ENCODE assay signal across 12 cellular contexts in the genomic region with DNA sequence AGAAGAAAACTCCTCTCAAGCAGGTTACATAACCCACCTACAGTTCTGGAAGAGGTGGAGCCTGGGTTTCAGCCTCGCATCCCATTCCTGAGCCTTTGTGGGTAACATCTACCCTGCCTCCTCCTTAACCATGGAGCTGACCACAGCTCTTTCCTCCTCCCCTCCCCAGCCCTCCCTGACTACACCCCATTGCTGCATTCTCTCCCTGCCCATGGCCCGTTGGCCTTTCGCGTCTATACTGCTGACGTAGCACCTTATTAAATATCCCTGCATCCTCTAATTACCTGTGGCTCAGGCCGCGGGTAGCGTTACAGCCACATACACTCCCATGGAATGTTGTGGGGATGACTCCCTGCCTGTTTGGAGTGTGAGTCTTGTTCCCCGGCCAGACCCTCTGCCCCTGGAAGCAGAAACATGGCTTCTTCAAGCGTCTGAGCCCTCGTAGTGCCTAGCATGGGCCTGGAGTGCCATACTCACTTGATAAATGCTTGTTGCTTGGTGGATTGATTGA.
DNase-seq lines count a peak whose midpoint lies in the region; ATAC-seq and TF ChIP-seq lines count a peak whose summit lies in the region.
"Had no signal": no experiment of that assay in that cellular context is flagged by ENCODE, and none has a peak within 500 bp of the region (broad histone marks: within the 10 kb centered on the region; RNA-seq: fewer than 3 reads in every experiment).

No MANE protein-coding gene starts in this region.

- no TSS peak for BruUV-seq in MCF 10A (replicated peaks; lab: Mats Ljungman, UMichigan)

- H3K4me3 Mint-ChIP-seq in MCF 10A (ENCODE audit: unreplicated experiment) (no peak overlapping the region), mesothelial cell of epicardium (no peak overlapping the region)
- H3K4me3 Mint-ChIP-seq: natural killer cell; T-helper 1 cell treated with Interleukin-12 subunit alpha and Interleukin-12 subunit beta and Interleukin-4 antibody, amounts not matched to agents 30 μg/mL and 1 μg/mL, for 36 hours had no signal

- H3K36me3 Mint-ChIP-seq in MCF 10A (ENCODE audit: insufficient read depth, unreplicated experiment), result no peaks in the 10 kb centered on the region
- no peaks in the 10 kb centered on the region for H3K36me3 Mint-ChIP-seq in mesothelial cell of epicardium
- H3K36me3 Mint-ChIP-seq: activated naive CD4-positive, alpha-beta T cell treated with anti-CD3 and anti-CD28 coated beads, Interleukin-2, amount 50 U/mL, for 72 hours; natural killer cell had no signal

- DNase-seq in AG09309 (ENCODE audit: low read depth), result peak; percentile 4
- DNase-seq in LHCN-M2 (ENCODE audit: low read depth), result peak; percentile 48
- peak; percentile 58 for DNase-seq in MCF 10A (ENCODE audit: unreplicated experiment)
- DNase-seq in mesothelial cell of epicardium (ENCODE audit: low spot score in 2 of 2, unreplicated experiment in 2 of 2), result no peak
- DNase-seq in NCI-H345 (lab: John Stamatoyannopoulos, UW), result no peak
- DNase-seq in UCSD-AML1 (lab: John Stamatoyannopoulos, UW; ENCODE audit: unreplicated experiment), result no peak
- DNase-seq: natural killer cell, NCI-H1694 had no signal

- H3K27me3 Mint-ChIP-seq in MCF 10A (ENCODE audit: insufficient read depth, unreplicated experiment) (no peaks in the 10 kb centered on the region), mesothelial cell of epicardium (ENCODE audit: low read depth) (no peaks in the 10 kb centered on the region)

- peak overlapping the region; percentile 35 for H3K27ac Mint-ChIP-seq in MCF 10A (ENCODE audit: low read depth, unreplicated experiment)
- peak overlapping the region; percentile 81 for H3K27ac Mint-ChIP-seq in mesothelial cell of epicardium
- H3K27ac Mint-ChIP-seq: natural killer cell; T-helper 1 cell treated with Interleukin-12 subunit alpha and Interleukin-12 subunit beta and Interleukin-4 antibody, amounts not matched to agents 30 μg/mL and 1 μg/mL, for 36 hours had no signal

- peaks cover 32% of the 10 kb centered on the region for H3K4me1 Mint-ChIP-seq in MCF 10A (ENCODE audit: insufficient read depth, unreplicated experiment)
- H3K4me1 Mint-ChIP-seq in mesothelial cell of epicardium, result peaks cover 55% of the 10 kb centered on the region
- H3K4me1 Mint-ChIP-seq: natural killer cell had no signal

- CTCF ChIA-PET in MCF 10A (lab: Yijun Ruan, JAX), result interaction anchor here (0.5 to 4.2 kb wide), 29 partner anchors 10 to 782 kb away, joined by 3 to 29 read pairs (median 4); a partner anchor contains a TSS

- H3K9me3 Mint-ChIP-seq in MCF 10A (ENCODE audit: unreplicated experiment), result peaks cover 7% of the 10 kb centered on the region
- no peaks in the 10 kb centered on the region for H3K9me3 Mint-ChIP-seq in mesothelial cell of epicardium
- H3K9me3 Mint-ChIP-seq: activated naive CD4-positive, alpha-beta T cell treated with anti-CD3 and anti-CD28 coated beads, Interleukin-2, amount 50 U/mL, for 72 hours; natural killer cell; T-helper 1 cell treated with Interleukin-12 subunit alpha and Interleukin-12 subunit beta and Interleukin-4 antibody, amounts not matched to agents 30 μg/mL and 1 μg/mL, for 36 hours had no signal

- ATAC-seq in HG03097 (IDR thresholded peaks at IDR 0.05; ENCODE audit: low FRiP score, unreplicated experiment) (no peak), GM21529 (IDR thresholded peaks at IDR 0.05; ENCODE audit: unreplicated experiment) (no peak)
- ATAC-seq: activated naive CD4-positive, alpha-beta T cell treated with anti-CD3 and anti-CD28 coated beads, Interleukin-2, amount 50 U/mL, for 72 hours; natural killer cell had no signal

- TF ChIP-seq CTCF in AG09309 (IDR thresholded peaks at IDR 0.05; ENCODE audit: control insufficient read depth, insufficient read depth, low read depth, low read length, missing control alignments) (no peak), MCF 10A (IDR thresholded peaks at IDR 0.05; ENCODE audit: unreplicated experiment) (no peak), mesothelial cell of epicardium (IDR thresholded peaks at IDR 0.05; ENCODE audit: unreplicated experiment) (no peak)

- intact Hi-C loops in MCF 10A (cut with micrococcal nuclease), result loop anchor here (2.0 kb wide), 1 partner anchor 73 kb away; a partner anchor contains a TSS

- H3K4me3 ChIP-seq in AG09309 (ENCODE audit: control insufficient read depth, low read depth, low read length), result no peak overlapping the region

- POLR2A ChIA-PET in MCF 10A (lab: Yijun Ruan, JAX), result interaction anchor here (0.9 to 5.9 kb wide), 13 partner anchors 10 to 722 kb away, joined by 3 to 32 read pairs (median 5); a partner anchor contains a TSS

Comparison
In these comparisons a context has a peak if more than half of its experiments do, and no peak if none do; other contexts are left out.
1. DNase-seq: peak in AG09309 (single experiment), LHCN-M2 (single experiment) and MCF 10A (single experiment); none in mesothelial cell of epicardium (0 of 2), NCI-H345 (single experiment) and UCSD-AML1 (single experiment).